In genomic region chr2:12555012-12555645, GRCh38 we compare ENCODE assay signal across 8 cellular contexts.
A peak's percentile ranks its signal among the peaks of the same experiment; 100 is the strongest.
DNase-seq lines count a peak whose midpoint lies in the region; ATAC-seq and TF ChIP-seq lines count a peak whose summit lies in the region.

No MANE protein-coding gene starts in this region.

- H3K27ac Mint-ChIP-seq in activated CD8-positive, alpha-beta memory T cell treated with anti-CD3 and anti-CD28 coated beads, Interleukin-2, amount 10 ng/mL, durations not matched to agents 7 days and 5 days = no peak overlapping the region
- peak overlapping the region; percentile 58 for H3K27ac Mint-ChIP-seq in chondrocyte (ENCODE audit: unreplicated experiment)

- H3K36me3 Mint-ChIP-seq in activated CD8-positive, alpha-beta memory T cell treated with anti-CD3 and anti-CD28 coated beads, Interleukin-2, amount 10 ng/mL, durations not matched to agents 7 days and 5 days = peaks cover 2% of the 10 kb centered on the region
- H3K36me3 Mint-ChIP-seq in chondrocyte (ENCODE audit: low read depth) = no peaks in the 10 kb centered on the region

- peak overlapping the region; percentile 79 for H3K27ac ChIP-seq in RWPE1

- no peak for DNase-seq in activated CD8-positive, alpha-beta memory T cell treated with anti-CD3 and anti-CD28 coated beads, Interleukin-2, amount 10 ng/mL, durations not matched to agents 7 days and 5 days
- DNase-seq in activated CD8-positive, alpha-beta memory T cell treated with anti-CD3 and anti-CD28 coated beads, Interleukin-2, amount 50 U/mL, for 48 hours = no peak
- DNase-seq in RWPE1 (ENCODE audit: low spot score) (peak; percentile 80), chondrocyte (ENCODE audit: low spot score) (no peak), sciatic nerve (ENCODE audit: low spot score) (no peak), globus pallidus (ENCODE audit: low spot score) (no peak), hippocampal formation (lab: John Stamatoyannopoulos, UW) (no peak)

- H3K4me1 Mint-ChIP-seq in activated CD8-positive, alpha-beta memory T cell treated with anti-CD3 and anti-CD28 coated beads, Interleukin-2, amount 10 ng/mL, durations not matched to agents 7 days and 5 days = peaks cover 26% of the 10 kb centered on the region
- peaks cover 27% of the 10 kb centered on the region for H3K4me1 Mint-ChIP-seq in chondrocyte (ENCODE audit: low read depth)

- H3K9me3 Mint-ChIP-seq in activated CD8-positive, alpha-beta memory T cell treated with anti-CD3 and anti-CD28 coated beads, Interleukin-2, amount 10 ng/mL, durations not matched to agents 7 days and 5 days (ENCODE audit: low read depth) = no peaks in the 10 kb centered on the region
- peaks cover 3% of the 10 kb centered on the region for H3K9me3 Mint-ChIP-seq in chondrocyte (ENCODE audit: low read depth)

- intact Hi-C loops in sciatic nerve (cut with DNase I) = no loop called here

- H3K4me3 Mint-ChIP-seq in activated CD8-positive, alpha-beta memory T cell treated with anti-CD3 and anti-CD28 coated beads, Interleukin-2, amount 10 ng/mL, durations not matched to agents 7 days and 5 days = no peak overlapping the region
- no peak overlapping the region for H3K4me3 Mint-ChIP-seq in chondrocyte (ENCODE audit: unreplicated experiment)

- peak; percentile 70 for ATAC-seq in activated CD8-positive, alpha-beta memory T cell treated with anti-CD3 and anti-CD28 coated beads, Interleukin-2, amount 10 ng/mL, durations not matched to agents 7 days and 5 days
- ATAC-seq in sciatic nerve (peak; percentile 82), HG03139 (IDR thresholded peaks at IDR 0.05; ENCODE audit: unreplicated experiment) (no peak)

- CTCF ChIA-PET in activated CD8-positive, alpha-beta memory T cell treated with anti-CD3 and anti-CD28 coated beads, Interleukin-2, amount 10 ng/mL, durations not matched to agents 7 days and 5 days (lab: Charles Lee) = interaction anchor here (0.9 to 1.1 kb wide), 2 partner anchors 9 to 11 kb away, joined by 3 to 4 read pairs; no protein-coding TSS in a partner anchor
- CTCF ChIA-PET in RWPE1 (lab: Yijun Ruan, JAX) = interaction anchor here (0.6 kb wide), 1 partner anchor 824 kb away, joined by 4 read pairs; no protein-coding TSS in a partner anchor

- no peaks in the 10 kb centered on the region for H3K27me3 Mint-ChIP-seq in activated CD8-positive, alpha-beta memory T cell treated with anti-CD3 and anti-CD28 coated beads, Interleukin-2, amount 10 ng/mL, durations not matched to agents 7 days and 5 days
- no peaks in the 10 kb centered on the region for H3K27me3 Mint-ChIP-seq in chondrocyte (ENCODE audit: low read depth)

- POLR2A ChIA-PET in RWPE1 (lab: Yijun Ruan, JAX; ENCODE audit: low non-redundant PET) = no interaction called here

- TF ChIP-seq CTCF in RWPE1 (conservative IDR thresholded peaks at IDR 0.05; ENCODE audit: low read depth) = no peak
- peak; percentile 61 for TF ChIP-seq CTCF in chondrocyte (IDR thresholded peaks at IDR 0.05)
